Comparison of ENCODE assay signal across 21 cellular contexts in genomic region chr5:172422255-172422654, GRCh38. TPM values are rescaled to one million over a fixed set of nuclear protein-coding genes. Genes with fewer than 3 reads are reported as not detected.
DNase-seq lines count a peak whose midpoint lies in the region; ATAC-seq and TF ChIP-seq lines count a peak whose summit lies in the region.
"Had no signal": no experiment of that assay in that cellular context is flagged by ENCODE, and none has a peak within 500 bp of the region (broad histone marks: within the 10 kb centered on the region; RNA-seq: fewer than 3 reads in every experiment).

No MANE protein-coding gene starts in this region.

- ATAC-seq in gastroesophageal sphincter (no peak), GM19455 (IDR thresholded peaks at IDR 0.05; ENCODE audit: unreplicated experiment) (no peak)
- ATAC-seq: A549, GM12878, GM23338, HepG2, Panc1 had no signal

- no peak overlapping the region for H3K9ac ChIP-seq in stomach smooth muscle (ENCODE audit: low read length in 2 of 2)
- H3K9ac ChIP-seq: BLaER1 treated with 17β-estradiol and CSF1 and Interleukin-3, amounts not matched to agents 10 nM and 100 nM had no signal

- WGBS in gastroesophageal sphincter (ENCODE audit: low coverage in 1 of 2), 2 donors: 82% methylated on average over 6 of the region's 10 CpGs; no CpG with 5 or more reads in 1 of the 2 donors

- H3K9me3 Mint-ChIP-seq in brain: no peaks in the 10 kb centered on the region
- H3K9me3 Mint-ChIP-seq: CD4-positive, alpha-beta memory T cell; GM23338; H9 had no signal

- H3K4me1 Mint-ChIP-seq in brain: peaks cover 78% of the 10 kb centered on the region

- DNase-seq in uterus (no peak), NCI-H774 (lab: John Stamatoyannopoulos, UW) (no peak), head of caudate nucleus (no peak)
- DNase-seq: AML-193; CD4-positive, alpha-beta memory T cell; COR-L47; H9; Kasumi-1; NCI-H2029 treated with DMSO at 0.1 percent for 48 hours; NCI-H526 treated with DMSO at 0.1 percent for 48 hours; SHP77 treated with DMSO at 0.1 percent for 48 hours had no signal

- H3K4me3 Mint-ChIP-seq in brain: no peak overlapping the region
- H3K4me3 Mint-ChIP-seq: CD4-positive, alpha-beta memory T cell; GM23338; H9 had no signal

- TF ChIP-seq CTCF in brain (conservative IDR thresholded peaks at IDR 0.05): no peak
- no peak for TF ChIP-seq CTCF in gastroesophageal sphincter (IDR thresholded peaks at IDR 0.05)
- TF ChIP-seq CTCF in uterus (IDR thresholded peaks at IDR 0.05): no peak

- H3K36me3 ChIP-seq in gastroesophageal sphincter: peaks cover 0 to 14% of the 10 kb centered on the region in 2 donors
- H3K36me3 ChIP-seq in stomach smooth muscle (ENCODE audit: control insufficient read depth in 2 of 2, insufficient read depth in 2 of 2, low read length in 2 of 2): peaks cover 0 to 5% of the 10 kb centered on the region in 2 donors
- no peaks in the 10 kb centered on the region for H3K36me3 ChIP-seq in uterus

- no peak for TF ChIP-seq POLR2A in gastroesophageal sphincter (IDR thresholded peaks at IDR 0.05)
- no peak for TF ChIP-seq POLR2A in uterus (IDR thresholded peaks at IDR 0.05)

- H3K36me3 Mint-ChIP-seq in brain: peaks cover 40% of the 10 kb centered on the region
- H3K36me3 Mint-ChIP-seq: CD4-positive, alpha-beta memory T cell had no signal

- H3K9me3 ChIP-seq in gastroesophageal sphincter (no peaks in the 10 kb centered on the region), stomach smooth muscle (ENCODE audit: control insufficient read depth in 2 of 2, low read length in 2 of 2) (no peaks in the 10 kb centered on the region), uterus (no peaks in the 10 kb centered on the region)
- H3K9me3 ChIP-seq: A549 had no signal

- H3K4me3 ChIP-seq in gastroesophageal sphincter (no peak overlapping the region), stomach smooth muscle (ENCODE audit: low read length in 2 of 2) (no peak overlapping the region), uterus (no peak overlapping the region)
- H3K4me3 ChIP-seq: A549; BLaER1 treated with 17β-estradiol and CSF1 and Interleukin-3, amounts not matched to agents 10 nM and 100 nM; GM12878; GM23338 had no signal

- H3K4me1 ChIP-seq in gastroesophageal sphincter (peaks cover 52 to 99% (median 57%) of the 10 kb centered on the region in 3 donors), stomach smooth muscle (ENCODE audit: control insufficient read depth, insufficient read depth, low read length) (peaks cover 88% of the 10 kb centered on the region), uterus (peaks cover 28 to 50% of the 10 kb centered on the region in 2 donors)

- H3K27ac Mint-ChIP-seq in brain: peak overlapping the region in 4 of 5 experiments; percentile 19 to 74 (median 55)
- H3K27ac Mint-ChIP-seq: CD4-positive, alpha-beta memory T cell; GM23338 had no signal

- TF ChIP-seq EP300 in gastroesophageal sphincter (IDR thresholded peaks at IDR 0.05): no peak

- H3K27ac ChIP-seq in gastroesophageal sphincter: peak overlapping the region; percentile 1 to 92 (median 92)
- peak overlapping the region; percentile 60 for H3K27ac ChIP-seq in stomach smooth muscle (ENCODE audit: low read length)
- H3K27ac ChIP-seq in uterus: peak overlapping the region; percentile 93 to 95

- H3K27me3 Mint-ChIP-seq in brain: peaks cover 3% of the 10 kb centered on the region

- intact Hi-C loops in uterus (cut with DNase I; ENCODE audit: low total_unique reads): no loop called here
- intact Hi-C loops in head of caudate nucleus (cut with DNase I): no loop called here

- H3K27me3 ChIP-seq in gastroesophageal sphincter (no peaks in the 10 kb centered on the region), stomach smooth muscle (ENCODE audit: control insufficient read depth in 1 of 2, insufficient read depth in 2 of 2, low read length in 2 of 2) (no peaks in the 10 kb centered on the region), uterus (no peaks in the 10 kb centered on the region)
- H3K27me3 ChIP-seq: BLaER1 treated with 17β-estradiol and CSF1 and Interleukin-3, amounts not matched to agents 10 nM and 100 nM had no signal

RNA-seq across cellular contexts. Expression of gene SH3PXD2B, which starts 32.1 kb away (rescaled TPM):
- 16.3 TPM for polyA plus RNA-seq in brain (ENCODE audit: insufficient read depth, low read depth, low replicate concordance)
- 10 to 100 TPM; 40.2 to 80.9 (median 56.0) TPM for total RNA-seq in gastroesophageal sphincter
- 10 to 100 TPM; 26.1 to 82.6 (median 31.0) TPM for total RNA-seq in uterus
- polyA plus RNA-seq: CD4-positive, alpha-beta memory T cell had no signal
